In genomic region chr14:22084393-22085281, GRCh38 we compare ENCODE assay signal across 8 cellular contexts.
A peak's percentile ranks its signal among the peaks of the same experiment; 100 is the strongest.
DNase-seq lines count a peak whose midpoint lies in the region; ATAC-seq, FAIRE-seq and TF ChIP-seq lines count a peak whose summit lies in the region.

No MANE protein-coding gene starts in this region.

- H3K36me3 ChIP-seq in H7 (replicated peaks; ENCODE audit: control insufficient read depth, insufficient read depth, low read length) (no peaks in the 10 kb centered on the region), K562 (ENCODE audit: control insufficient read depth, insufficient read depth, low read length) (no peaks in the 10 kb centered on the region)

- in situ Hi-C loops in K562 (cut with MboI) = no loop called here

- H3K9me3 ChIP-seq in K562 (replicated peaks; ENCODE audit: control insufficient read depth, insufficient read depth, low read depth, low read length) = no peaks in the 10 kb centered on the region

- ATAC-seq in K562 (no peak), HG03135 (IDR thresholded peaks at IDR 0.05; ENCODE audit: unreplicated experiment) (no peak), GM18858 (IDR thresholded peaks at IDR 0.05; ENCODE audit: unreplicated experiment) (no peak)

- peak; percentile 11 for FAIRE-seq in K562 (lab: Jason Lieb, UNC)

- DNase-seq in DMS114 treated with DMSO at 0.1 percent for 48 hours (lab: John Stamatoyannopoulos, UW; ENCODE audit: unreplicated experiment) (peak; percentile 44), H7 (peak; percentile 37), NCI-H446 (lab: John Stamatoyannopoulos, UW) (peak; percentile 5 to 72), K562 (ENCODE audit: extremely low read depth in 1 of 4, low spot score in 3 of 4) (peak; percentile 8 to 31 (median 10)), left kidney (ENCODE audit: low read depth, low spot score) (peak; percentile 69), type B pancreatic cell (ENCODE audit: extremely low spot score, unreplicated experiment) (no peak)

- H3K27ac ChIP-seq in K562 (ENCODE audit: extremely low read depth, low read depth, low read length) = no peak overlapping the region

- no peak overlapping the region for H2AFZ ChIP-seq in K562 (ENCODE audit: low read depth, low read length)

- H3K4me3 ChIP-seq in H7 (ENCODE audit: insufficient read depth, low read depth, low read length) (no peak overlapping the region), K562 (no peak overlapping the region)

- H3K4me1 ChIP-seq in K562 (replicated peaks in 1 of 2; ENCODE audit: control insufficient read depth in 2 of 2, insufficient read depth in 2 of 2, low read length in 2 of 2) = no peaks in the 10 kb centered on the region

- no peak for TF ChIP-seq POLR2A in K562 (conservative IDR thresholded peaks at IDR 0.05)

- TF ChIP-seq CTCF in K562 (IDR thresholded peaks at IDR 0.05 in 2 of 3, conservative IDR thresholded peaks at IDR 0.05 in 1 of 3; ENCODE audit: insufficient read depth in 2 of 3, low read depth in 1 of 3, low read length in 3 of 3) (peak; percentile 29 to 54 (median 50); a peak in 5 of 6 replicates), type B pancreatic cell (conservative IDR thresholded peaks at IDR 0.05) (peak; percentile 87)

- H3K9me1 ChIP-seq in K562 (ENCODE audit: control insufficient read depth, insufficient read depth, low read length) = no peaks in the 10 kb centered on the region

- no peaks in the 10 kb centered on the region for H3K4me1 Mint-ChIP-seq in type B pancreatic cell (ENCODE audit: unreplicated experiment)

- no TSS peak for BruUV-seq in K562 (replicated peaks; lab: Mats Ljungman, UMichigan)

- H3K9me3 Mint-ChIP-seq in type B pancreatic cell = no peaks in the 10 kb centered on the region

- no peaks in the 10 kb centered on the region for H3K79me2 ChIP-seq in K562 (ENCODE audit: control insufficient read depth, insufficient read depth, low read length)

- no peak for TF ChIP-seq EP300 in K562 (IDR thresholded peaks at IDR 0.05; ENCODE audit: low read length)

- no peaks in the 10 kb centered on the region for H3K27me3 ChIP-seq in H7 (ENCODE audit: control insufficient read depth, insufficient read depth, low read length)
- H3K27me3 ChIP-seq in K562 (ENCODE audit: control insufficient read depth in 2 of 2, insufficient read depth in 2 of 2, low read length in 2 of 2) = no peaks in the 10 kb centered on the region

- 2% methylated on average over 6 of the region's 6 CpGs for WGBS in K562 (ENCODE audit: insufficient coverage, low coverage, missing lambda C conversion rate)

- CTCF ChIA-PET in K562 (lab: Yijun Ruan, JAX; ENCODE audit: low intra/inter-chr PET ratio) = interaction anchor here (0.6 to 1.2 kb wide), 2 partner anchors 15 to 144 kb away, joined by 3 read pairs; no protein-coding TSS in a partner anchor

- intact Hi-C loops in K562 (cut with micrococcal nuclease) = no loop called here

- 0 out of 4 replicates have a peak, but pooled peaks of 1 of the 2 experiments have one; percentile 18 for TF ChIP-seq RAD21 in K562 (CRISPR knock-in tag; conservative IDR thresholded peaks at IDR 0.05 in 1 of 2, IDR thresholded peaks at IDR 0.05 in 1 of 2)

- no peak overlapping the region for H3K4me2 ChIP-seq in K562 (ENCODE audit: insufficient read depth, low read length)

- H3K27ac Mint-ChIP-seq in type B pancreatic cell = no peak overlapping the region

- no peaks in the 10 kb centered on the region for H4K20me1 ChIP-seq in K562 (replicated peaks; ENCODE audit: control insufficient read depth, insufficient read depth, low read length)

- no peaks in the 10 kb centered on the region for H3K36me3 Mint-ChIP-seq in type B pancreatic cell

- no peak overlapping the region for H3K9ac ChIP-seq in K562 (ENCODE audit: insufficient read depth in 1 of 2, low read depth in 2 of 2, low read length in 2 of 2)

- peaks cover 12% of the 10 kb centered on the region for H3K27me3 Mint-ChIP-seq in type B pancreatic cell

- POLR2A ChIA-PET in K562 (lab: Yijun Ruan, JAX) = interaction anchor here (0.7 kb wide), 1 partner anchor 139 kb away, joined by 3 read pairs; no protein-coding TSS in a partner anchor

- no peak overlapping the region for H3K4me3 Mint-ChIP-seq in type B pancreatic cell

TF ChIP-seq in K562, 482 proteins besides CTCF, POLR2A, EP300 and RAD21:
- TF ChIP-seq ZNF316 (IDR thresholded peaks at IDR 0.05) = peak; percentile 39; the same call in 1 of the 2 replicates
- TF ChIP-seq HMGN3 (IDR thresholded peaks at IDR 0.05; ENCODE audit: borderline replicate concordance, extremely low read depth, insufficient read length, low read depth, low read length) = no peak
- TF ChIP-seq ZNF785 (CRISPR knock-in tag; IDR thresholded peaks at IDR 0.05) = no peak
- no peak for TF ChIP-seq KDM5B (IDR thresholded peaks at IDR 0.05; ENCODE audit: insufficient replicate concordance, low read depth, low read length)
- TF ChIP-seq PPARD (CRISPR knock-in tag; IDR thresholded peaks at IDR 0.05) = no peak
- TF ChIP-seq ETV5 (CRISPR knock-in tag; IDR thresholded peaks at IDR 0.05; ENCODE audit: low read depth) = no peak
- TF ChIP-seq HDGF (IDR thresholded peaks at IDR 0.05) = no peak
- no peak for TF ChIP-seq ZSCAN32 (CRISPR knock-in tag; IDR thresholded peaks at IDR 0.05)
- peak; percentile 43; the same call in 1 of the 2 replicates for TF ChIP-seq C11orf30 (IDR thresholded peaks at IDR 0.05; ENCODE audit: low read depth)
TF ChIP-seq in K562: peak in this region for 2.
